Comparison of ENCODE assay signal across 1 cellular context in the genomic region with DNA sequence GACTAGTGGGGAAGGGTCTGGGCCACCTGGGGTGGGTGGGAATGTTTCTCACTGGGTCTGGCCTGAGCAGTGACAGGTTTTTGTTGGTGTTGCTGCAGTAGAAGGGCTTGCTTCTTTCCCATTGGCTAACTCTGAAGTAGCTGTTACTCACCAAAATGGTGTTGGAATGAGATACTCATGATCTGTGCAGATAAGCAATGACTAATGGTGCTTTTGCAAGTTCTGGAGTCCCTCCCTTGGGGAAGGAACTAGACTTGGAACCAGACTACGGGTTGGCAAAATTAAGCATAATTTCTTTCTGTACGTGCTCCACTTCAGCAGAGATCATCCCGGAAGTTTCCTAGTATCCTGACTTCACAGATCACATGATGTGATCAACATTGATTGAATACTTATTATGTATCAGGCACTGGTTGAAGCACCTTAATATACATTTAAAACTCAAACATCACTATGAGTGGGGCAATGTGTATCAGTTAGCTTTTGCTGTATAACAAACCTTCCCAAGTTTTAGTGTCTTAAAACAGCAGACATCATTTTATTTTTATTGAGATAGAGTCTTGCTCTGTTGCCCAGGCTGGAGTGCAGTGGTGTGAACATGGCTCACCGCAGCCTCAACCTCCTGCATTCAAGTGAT.
TF ChIP-seq lines count a peak whose summit lies in the region.

No MANE protein-coding gene starts in this region.

TF ChIP-seq in K562, 482 proteins besides CTCF, POLR2A, EP300 and RAD21 (continued from another document and continues in another):
- TF ChIP-seq, protein P1, sequence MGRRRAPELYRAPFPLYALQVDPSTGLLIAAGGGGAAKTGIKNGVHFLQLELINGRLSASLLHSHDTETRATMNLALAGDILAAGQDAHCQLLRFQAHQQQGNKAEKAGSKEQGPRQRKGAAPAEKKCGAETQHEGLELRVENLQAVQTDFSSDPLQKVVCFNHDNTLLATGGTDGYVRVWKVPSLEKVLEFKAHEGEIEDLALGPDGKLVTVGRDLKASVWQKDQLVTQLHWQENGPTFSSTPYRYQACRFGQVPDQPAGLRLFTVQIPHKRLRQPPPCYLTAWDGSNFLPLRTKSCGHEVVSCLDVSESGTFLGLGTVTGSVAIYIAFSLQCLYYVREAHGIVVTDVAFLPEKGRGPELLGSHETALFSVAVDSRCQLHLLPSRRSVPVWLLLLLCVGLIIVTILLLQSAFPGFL (CRISPR knock-in tag; IDR thresholded peaks at IDR 0.05), result no peak; the same call in 1 of the 2 replicates
- TF ChIP-seq PTTG1 (tag; IDR thresholded peaks at IDR 0.05; ENCODE audit: low read depth) (no peak), NCOR1 (IDR thresholded peaks at IDR 0.05) (peak; percentile 46), ZNF668 (CRISPR knock-in tag; IDR thresholded peaks at IDR 0.05) (no peak), HEY1 (CRISPR knock-in tag; IDR thresholded peaks at IDR 0.05; ENCODE audit: borderline replicate concordance) (no peak), ZNF175 (CRISPR knock-in tag; IDR thresholded peaks at IDR 0.05; ENCODE audit: low read depth) (no peak), FOXJ3 (CRISPR knock-in tag; IDR thresholded peaks at IDR 0.05) (no peak), SUPT5H (IDR thresholded peaks at IDR 0.05) (no peak), ZNF347 (CRISPR knock-in tag; IDR thresholded peaks at IDR 0.05; ENCODE audit: low read depth) (no peak), CEBPG (CRISPR knock-in tag; IDR thresholded peaks at IDR 0.05) (no peak), CEBPG (tag; conservative IDR thresholded peaks at IDR 0.05 in 1 of 2, IDR thresholded peaks at IDR 0.05 in 1 of 2) (peak; percentile 23 to 57; a peak in 2 of 4 replicates), ZNF586 (CRISPR knock-in tag; conservative IDR thresholded peaks at IDR 0.05) (no peak), ZNF217 (CRISPR knock-in tag; IDR thresholded peaks at IDR 0.05) (no peak), ZFX (CRISPR knock-in tag; IDR thresholded peaks at IDR 0.05) (no peak), BACH1 (tag; IDR thresholded peaks at IDR 0.05) (no peak), DDX20 (tag; IDR thresholded peaks at IDR 0.05; ENCODE audit: low read depth) (no peak), ZNF23 (CRISPR knock-in tag; IDR thresholded peaks at IDR 0.05) (no peak), FOS (IDR thresholded peaks at IDR 0.05; ENCODE audit: extremely low read depth, insufficient read length) (peak; percentile 56)
- TF ChIP-seq, protein P2, sequence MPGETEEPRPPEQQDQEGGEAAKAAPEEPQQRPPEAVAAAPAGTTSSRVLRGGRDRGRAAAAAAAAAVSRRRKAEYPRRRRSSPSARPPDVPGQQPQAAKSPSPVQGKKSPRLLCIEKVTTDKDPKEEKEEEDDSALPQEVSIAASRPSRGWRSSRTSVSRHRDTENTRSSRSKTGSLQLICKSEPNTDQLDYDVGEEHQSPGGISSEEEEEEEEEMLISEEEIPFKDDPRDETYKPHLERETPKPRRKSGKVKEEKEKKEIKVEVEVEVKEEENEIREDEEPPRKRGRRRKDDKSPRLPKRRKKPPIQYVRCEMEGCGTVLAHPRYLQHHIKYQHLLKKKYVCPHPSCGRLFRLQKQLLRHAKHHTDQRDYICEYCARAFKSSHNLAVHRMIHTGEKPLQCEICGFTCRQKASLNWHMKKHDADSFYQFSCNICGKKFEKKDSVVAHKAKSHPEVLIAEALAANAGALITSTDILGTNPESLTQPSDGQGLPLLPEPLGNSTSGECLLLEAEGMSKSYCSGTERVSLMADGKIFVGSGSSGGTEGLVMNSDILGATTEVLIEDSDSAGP (CRISPR knock-in tag; IDR thresholded peaks at IDR 0.05), result no peak
- TF ChIP-seq, protein P3, sequence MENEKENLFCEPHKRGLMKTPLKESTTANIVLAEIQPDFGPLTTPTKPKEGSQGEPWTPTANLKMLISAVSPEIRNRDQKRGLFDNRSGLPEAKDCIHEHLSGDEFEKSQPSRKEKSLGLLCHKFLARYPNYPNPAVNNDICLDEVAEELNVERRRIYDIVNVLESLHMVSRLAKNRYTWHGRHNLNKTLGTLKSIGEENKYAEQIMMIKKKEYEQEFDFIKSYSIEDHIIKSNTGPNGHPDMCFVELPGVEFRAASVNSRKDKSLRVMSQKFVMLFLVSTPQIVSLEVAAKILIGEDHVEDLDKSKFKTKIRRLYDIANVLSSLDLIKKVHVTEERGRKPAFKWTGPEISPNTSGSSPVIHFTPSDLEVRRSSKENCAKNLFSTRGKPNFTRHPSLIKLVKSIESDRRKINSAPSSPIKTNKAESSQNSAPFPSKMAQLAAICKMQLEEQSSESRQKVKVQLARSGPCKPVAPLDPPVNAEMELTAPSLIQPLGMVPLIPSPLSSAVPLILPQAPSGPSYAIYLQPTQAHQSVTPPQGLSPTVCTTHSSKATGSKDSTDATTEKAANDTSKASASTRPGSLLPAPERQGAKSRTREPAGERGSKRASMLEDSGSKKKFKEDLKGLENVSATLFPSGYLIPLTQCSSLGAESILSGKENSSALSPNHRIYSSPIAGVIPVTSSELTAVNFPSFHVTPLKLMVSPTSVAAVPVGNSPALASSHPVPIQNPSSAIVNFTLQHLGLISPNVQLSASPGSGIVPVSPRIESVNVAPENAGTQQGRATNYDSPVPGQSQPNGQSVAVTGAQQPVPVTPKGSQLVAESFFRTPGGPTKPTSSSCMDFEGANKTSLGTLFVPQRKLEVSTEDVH (IDR thresholded peaks at IDR 0.05; ENCODE audit: low read depth, partially characterized antibody), result no peak
- TF ChIP-seq, protein P4, sequence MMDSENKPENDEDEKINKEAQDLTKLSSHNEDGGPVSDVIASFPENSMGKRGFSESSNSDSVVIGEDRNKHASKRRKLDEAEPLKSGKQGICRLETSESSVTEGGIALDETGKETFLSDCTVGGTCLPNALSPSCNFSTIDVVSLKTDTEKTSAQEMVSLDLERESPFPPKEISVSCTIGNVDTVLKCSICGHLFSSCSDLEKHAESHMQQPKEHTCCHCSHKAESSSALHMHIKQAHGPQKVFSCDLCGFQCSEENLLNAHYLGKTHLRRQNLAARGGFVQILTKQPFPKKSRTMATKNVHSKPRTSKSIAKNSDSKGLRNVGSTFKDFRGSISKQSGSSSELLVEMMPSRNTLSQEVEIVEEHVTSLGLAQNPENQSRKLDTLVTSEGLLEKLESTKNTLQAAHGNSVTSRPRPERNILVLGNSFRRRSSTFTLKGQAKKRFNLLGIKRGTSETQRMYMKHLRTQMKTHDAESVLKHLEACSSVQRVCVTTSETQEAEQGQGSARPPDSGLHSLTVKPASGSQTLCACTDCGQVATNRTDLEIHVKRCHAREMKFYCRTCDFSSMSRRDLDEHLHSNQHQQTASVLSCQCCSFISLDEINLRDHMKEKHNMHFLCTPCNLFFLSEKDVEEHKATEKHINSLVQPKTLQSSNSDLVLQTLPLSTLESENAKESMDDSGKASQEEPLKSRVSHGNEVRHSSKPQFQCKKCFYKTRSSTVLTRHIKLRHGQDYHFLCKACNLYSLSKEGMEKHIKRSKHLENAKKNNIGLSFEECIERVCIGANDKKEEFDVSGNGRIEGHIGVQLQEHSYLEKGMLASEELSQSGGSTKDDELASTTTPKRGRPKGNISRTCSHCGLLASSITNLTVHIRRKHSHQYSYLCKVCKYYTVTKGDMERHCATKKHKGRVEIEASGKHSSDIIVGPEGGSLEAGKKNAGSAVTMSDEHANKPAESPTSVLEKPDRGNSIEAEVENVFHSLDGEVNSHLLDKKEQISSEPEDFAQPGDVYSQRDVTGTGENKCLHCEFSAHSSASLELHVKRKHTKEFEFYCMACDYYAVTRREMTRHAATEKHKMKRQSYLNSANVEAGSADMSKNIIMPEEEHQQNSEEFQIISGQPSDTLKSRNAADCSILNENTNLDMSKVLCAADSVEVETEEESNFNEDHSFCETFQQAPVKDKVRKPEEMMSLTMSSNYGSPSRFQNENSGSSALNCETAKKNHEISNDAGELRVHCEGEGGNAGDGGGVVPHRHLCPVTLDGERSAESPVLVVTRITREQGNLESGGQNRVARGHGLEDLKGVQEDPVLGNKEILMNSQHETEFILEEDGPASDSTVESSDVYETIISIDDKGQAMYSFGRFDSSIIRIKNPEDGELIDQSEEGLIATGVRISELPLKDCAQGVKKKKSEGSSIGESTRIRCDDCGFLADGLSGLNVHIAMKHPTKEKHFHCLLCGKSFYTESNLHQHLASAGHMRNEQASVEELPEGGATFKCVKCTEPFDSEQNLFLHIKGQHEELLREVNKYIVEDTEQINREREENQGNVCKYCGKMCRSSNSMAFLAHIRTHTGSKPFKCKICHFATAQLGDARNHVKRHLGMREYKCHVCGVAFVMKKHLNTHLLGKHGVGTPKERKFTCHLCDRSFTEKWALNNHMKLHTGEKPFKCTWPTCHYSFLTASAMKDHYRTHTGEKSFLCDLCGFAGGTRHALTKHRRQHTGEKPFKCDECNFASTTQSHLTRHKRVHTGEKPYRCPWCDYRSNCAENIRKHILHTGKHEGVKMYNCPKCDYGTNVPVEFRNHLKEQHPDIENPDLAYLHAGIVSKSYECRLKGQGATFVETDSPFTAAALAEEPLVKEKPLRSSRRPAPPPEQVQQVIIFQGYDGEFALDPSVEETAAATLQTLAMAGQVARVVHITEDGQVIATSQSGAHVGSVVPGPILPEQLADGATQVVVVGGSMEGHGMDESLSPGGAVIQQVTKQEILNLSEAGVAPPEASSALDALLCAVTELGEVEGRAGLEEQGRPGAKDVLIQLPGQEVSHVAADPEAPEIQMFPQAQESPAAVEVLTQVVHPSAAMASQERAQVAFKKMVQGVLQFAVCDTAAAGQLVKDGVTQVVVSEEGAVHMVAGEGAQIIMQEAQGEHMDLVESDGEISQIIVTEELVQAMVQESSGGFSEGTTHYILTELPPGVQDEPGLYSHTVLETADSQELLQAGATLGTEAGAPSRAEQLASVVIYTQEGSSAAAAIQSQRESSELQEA (IDR thresholded peaks at IDR 0.05; ENCODE audit: low read depth), result no peak
- TF ChIP-seq, protein P5, sequence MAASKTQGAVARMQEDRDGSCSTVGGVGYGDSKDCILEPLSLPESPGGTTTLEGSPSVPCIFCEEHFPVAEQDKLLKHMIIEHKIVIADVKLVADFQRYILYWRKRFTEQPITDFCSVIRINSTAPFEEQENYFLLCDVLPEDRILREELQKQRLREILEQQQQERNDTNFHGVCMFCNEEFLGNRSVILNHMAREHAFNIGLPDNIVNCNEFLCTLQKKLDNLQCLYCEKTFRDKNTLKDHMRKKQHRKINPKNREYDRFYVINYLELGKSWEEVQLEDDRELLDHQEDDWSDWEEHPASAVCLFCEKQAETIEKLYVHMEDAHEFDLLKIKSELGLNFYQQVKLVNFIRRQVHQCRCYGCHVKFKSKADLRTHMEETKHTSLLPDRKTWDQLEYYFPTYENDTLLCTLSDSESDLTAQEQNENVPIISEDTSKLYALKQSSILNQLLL (CRISPR knock-in tag; IDR thresholded peaks at IDR 0.05; ENCODE audit: borderline replicate concordance), result no peak
- TF ChIP-seq, protein P6, sequence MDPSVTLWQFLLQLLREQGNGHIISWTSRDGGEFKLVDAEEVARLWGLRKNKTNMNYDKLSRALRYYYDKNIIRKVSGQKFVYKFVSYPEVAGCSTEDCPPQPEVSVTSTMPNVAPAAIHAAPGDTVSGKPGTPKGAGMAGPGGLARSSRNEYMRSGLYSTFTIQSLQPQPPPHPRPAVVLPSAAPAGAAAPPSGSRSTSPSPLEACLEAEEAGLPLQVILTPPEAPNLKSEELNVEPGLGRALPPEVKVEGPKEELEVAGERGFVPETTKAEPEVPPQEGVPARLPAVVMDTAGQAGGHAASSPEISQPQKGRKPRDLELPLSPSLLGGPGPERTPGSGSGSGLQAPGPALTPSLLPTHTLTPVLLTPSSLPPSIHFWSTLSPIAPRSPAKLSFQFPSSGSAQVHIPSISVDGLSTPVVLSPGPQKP (CRISPR knock-in tag; IDR thresholded peaks at IDR 0.05), result no peak
- TF ChIP-seq, protein P7, sequence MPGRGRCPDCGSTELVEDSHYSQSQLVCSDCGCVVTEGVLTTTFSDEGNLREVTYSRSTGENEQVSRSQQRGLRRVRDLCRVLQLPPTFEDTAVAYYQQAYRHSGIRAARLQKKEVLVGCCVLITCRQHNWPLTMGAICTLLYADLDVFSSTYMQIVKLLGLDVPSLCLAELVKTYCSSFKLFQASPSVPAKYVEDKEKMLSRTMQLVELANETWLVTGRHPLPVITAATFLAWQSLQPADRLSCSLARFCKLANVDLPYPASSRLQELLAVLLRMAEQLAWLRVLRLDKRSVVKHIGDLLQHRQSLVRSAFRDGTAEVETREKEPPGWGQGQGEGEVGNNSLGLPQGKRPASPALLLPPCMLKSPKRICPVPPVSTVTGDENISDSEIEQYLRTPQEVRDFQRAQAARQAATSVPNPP (IDR thresholded peaks at IDR 0.05; ENCODE audit: borderline replicate concordance, insufficient read depth, insufficient read length), result no peak
- TF ChIP-seq, protein P8, sequence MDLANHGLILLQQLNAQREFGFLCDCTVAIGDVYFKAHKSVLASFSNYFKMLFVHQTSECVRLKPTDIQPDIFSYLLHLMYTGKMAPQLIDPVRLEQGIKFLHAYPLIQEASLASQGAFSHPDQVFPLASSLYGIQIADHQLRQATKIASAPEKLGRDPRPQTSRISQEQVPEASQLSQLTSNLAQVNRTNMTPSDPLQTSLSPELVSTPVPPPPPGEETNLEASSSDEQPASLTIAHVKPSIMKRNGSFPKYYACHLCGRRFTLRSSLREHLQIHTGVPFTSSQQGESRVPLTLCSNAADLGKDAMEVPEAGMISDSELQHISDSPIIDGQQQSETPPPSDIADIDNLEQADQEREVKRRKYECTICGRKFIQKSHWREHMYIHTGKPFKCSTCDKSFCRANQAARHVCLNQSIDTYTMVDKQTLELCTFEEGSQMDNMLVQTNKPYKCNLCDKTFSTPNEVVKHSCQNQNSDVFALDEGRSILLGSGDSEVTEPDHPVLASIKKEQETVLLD (IDR thresholded peaks at IDR 0.05), result no peak
- TF ChIP-seq, protein P9, sequence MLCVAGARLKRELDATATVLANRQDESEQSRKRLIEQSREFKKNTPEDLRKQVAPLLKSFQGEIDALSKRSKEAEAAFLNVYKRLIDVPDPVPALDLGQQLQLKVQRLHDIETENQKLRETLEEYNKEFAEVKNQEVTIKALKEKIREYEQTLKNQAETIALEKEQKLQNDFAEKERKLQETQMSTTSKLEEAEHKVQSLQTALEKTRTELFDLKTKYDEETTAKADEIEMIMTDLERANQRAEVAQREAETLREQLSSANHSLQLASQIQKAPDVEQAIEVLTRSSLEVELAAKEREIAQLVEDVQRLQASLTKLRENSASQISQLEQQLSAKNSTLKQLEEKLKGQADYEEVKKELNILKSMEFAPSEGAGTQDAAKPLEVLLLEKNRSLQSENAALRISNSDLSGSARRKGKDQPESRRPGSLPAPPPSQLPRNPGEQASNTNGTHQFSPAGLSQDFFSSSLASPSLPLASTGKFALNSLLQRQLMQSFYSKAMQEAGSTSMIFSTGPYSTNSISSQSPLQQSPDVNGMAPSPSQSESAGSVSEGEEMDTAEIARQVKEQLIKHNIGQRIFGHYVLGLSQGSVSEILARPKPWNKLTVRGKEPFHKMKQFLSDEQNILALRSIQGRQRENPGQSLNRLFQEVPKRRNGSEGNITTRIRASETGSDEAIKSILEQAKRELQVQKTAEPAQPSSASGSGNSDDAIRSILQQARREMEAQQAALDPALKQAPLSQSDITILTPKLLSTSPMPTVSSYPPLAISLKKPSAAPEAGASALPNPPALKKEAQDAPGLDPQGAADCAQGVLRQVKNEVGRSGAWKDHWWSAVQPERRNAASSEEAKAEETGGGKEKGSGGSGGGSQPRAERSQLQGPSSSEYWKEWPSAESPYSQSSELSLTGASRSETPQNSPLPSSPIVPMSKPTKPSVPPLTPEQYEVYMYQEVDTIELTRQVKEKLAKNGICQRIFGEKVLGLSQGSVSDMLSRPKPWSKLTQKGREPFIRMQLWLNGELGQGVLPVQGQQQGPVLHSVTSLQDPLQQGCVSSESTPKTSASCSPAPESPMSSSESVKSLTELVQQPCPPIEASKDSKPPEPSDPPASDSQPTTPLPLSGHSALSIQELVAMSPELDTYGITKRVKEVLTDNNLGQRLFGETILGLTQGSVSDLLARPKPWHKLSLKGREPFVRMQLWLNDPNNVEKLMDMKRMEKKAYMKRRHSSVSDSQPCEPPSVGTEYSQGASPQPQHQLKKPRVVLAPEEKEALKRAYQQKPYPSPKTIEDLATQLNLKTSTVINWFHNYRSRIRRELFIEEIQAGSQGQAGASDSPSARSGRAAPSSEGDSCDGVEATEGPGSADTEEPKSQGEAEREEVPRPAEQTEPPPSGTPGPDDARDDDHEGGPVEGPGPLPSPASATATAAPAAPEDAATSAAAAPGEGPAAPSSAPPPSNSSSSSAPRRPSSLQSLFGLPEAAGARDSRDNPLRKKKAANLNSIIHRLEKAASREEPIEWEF (CRISPR knock-in tag; IDR thresholded peaks at IDR 0.05), result no peak
